24 cellular contexts compared by ENCODE assay signal in genomic region chr5:55914971-55915370, GRCh38.
"Had no signal": no experiment of that assay in that cellular context is flagged by ENCODE, and none has a peak within 500 bp of the region (broad histone marks: within the 10 kb centered on the region; RNA-seq: fewer than 3 reads in every experiment).

No MANE protein-coding gene starts in this region.

- H3K27ac ChIP-seq: left lung, lower lobe of right lung, neural progenitor cell, neutrophil, parathyroid adenoma, sigmoid colon, spleen, tibial nerve, uterus had no signal

- DNase-seq: hippocampal formation; left colon; left lung; lower lobe of right lung; mammary epithelial cell; mesendoderm; naive B cell; natural killer cell; nephron progenitor cell; occipital lobe; right cardiac atrium; sigmoid colon; small intestine; spleen; stimulated activated CD4-positive, alpha-beta T cell treated with anti-CD3 and anti-CD28 coated beads, Interleukin-4, amount 100 ng/mL, for 24 hours; stimulated activated naive CD4-positive, alpha-beta T cell treated with Interleukin-2 at 50 U/mL for 16 hours; stimulated activated naive CD8-positive, alpha-beta T cell treated with anti-CD3 and anti-CD28 coated beads, Interleukin-15, amount 100 ng/mL, for 72 hours; substantia nigra; uterus had no signal

- H3K4me3 ChIP-seq: left lung, lower lobe of right lung, neural progenitor cell, sigmoid colon, spleen, tibial nerve, uterus had no signal

- ATAC-seq: left colon; left lung; lower lobe of right lung; natural killer cell; right cardiac atrium; stimulated activated memory B cell treated with anti-CD40 and anti-IgM and Interleukin-4, amounts not matched to agents 10 μg/mL and 1 μg/mL and 100 μg/mL, for 72 hours; stimulated activated naive CD8-positive, alpha-beta T cell treated with anti-CD3 and anti-CD28 coated beads, Interleukin-15, amount 100 ng/mL, for 72 hours had no signal
